Comparison of ENCODE assay signal across 8 cellular contexts in genomic region chr13:99605417-99606321, GRCh38. TPM values are rescaled to one million over a fixed set of nuclear protein-coding genes. Genes with fewer than 3 reads are reported as not detected.
DNase-seq lines count a peak whose midpoint lies in the region; ATAC-seq and TF ChIP-seq lines count a peak whose summit lies in the region.

No MANE protein-coding gene starts in this region.

- peak; percentile 22 for TF ChIP-seq CTCF in hepatocyte (IDR thresholded peaks at IDR 0.05; ENCODE audit: poor library complexity)
- peak; percentile 24 for TF ChIP-seq CTCF in retinal pigment epithelial cell (conservative IDR thresholded peaks at IDR 0.05; ENCODE audit: low read depth, low read length)

- DNase-seq in DMS53 (lab: John Stamatoyannopoulos, UW) (peak; percentile 47), HS-5 (ENCODE audit: low read depth) (peak; percentile 4), SJCRH30 (peak; percentile 54 to 69), hepatocyte (ENCODE audit: low spot score) (peak; percentile 73), retinal pigment epithelial cell (ENCODE audit: low read depth) (no peak), cerebellar nuclear complex (lab: John Stamatoyannopoulos, UW) (no peak)
- DNase-seq in activated naive CD8-positive, alpha-beta T cell treated with anti-CD3 and anti-CD28 coated beads for 36 hours: peak; percentile 47

- peak overlapping the region; percentile 77 for H3K4me2 ChIP-seq in hepatocyte

- peak overlapping the region; percentile 50 for H3K27ac Mint-ChIP-seq in activated naive CD8-positive, alpha-beta T cell treated with anti-CD3 and anti-CD28 coated beads for 36 hours

- H3K27me3 ChIP-seq in SJCRH30 (no peaks in the 10 kb centered on the region), hepatocyte (no peaks in the 10 kb centered on the region)

- H3K9me3 ChIP-seq in SJCRH30 (replicated peaks) (no peaks in the 10 kb centered on the region), hepatocyte (ENCODE audit: low read depth) (no peaks in the 10 kb centered on the region)

- H3K4me3 Mint-ChIP-seq in activated naive CD8-positive, alpha-beta T cell treated with anti-CD3 and anti-CD28 coated beads for 36 hours: peak overlapping the region; percentile 83

- H4K20me1 ChIP-seq in hepatocyte (ENCODE audit: insufficient read depth, poor library complexity, severe bottlenecking): no peaks in the 10 kb centered on the region

- H3K27ac ChIP-seq in SJCRH30 (peak overlapping the region; percentile 58), hepatocyte (peak overlapping the region; percentile 82)

- no peaks in the 10 kb centered on the region for H3K27me3 Mint-ChIP-seq in activated naive CD8-positive, alpha-beta T cell treated with anti-CD3 and anti-CD28 coated beads for 36 hours

- 36% methylated on average over 18 of the region's 18 CpGs for WGBS in hepatocyte (ENCODE audit: low lambda C conversion rate, missing lambda C conversion rate)

- ATAC-seq in GM21390 (IDR thresholded peaks at IDR 0.05; ENCODE audit: unreplicated experiment): peak; percentile 67

- no peaks in the 10 kb centered on the region for H3K79me2 ChIP-seq in hepatocyte

- H3K9me2 ChIP-seq in hepatocyte (replicated peaks; ENCODE audit: insufficient read depth): no peaks in the 10 kb centered on the region

- peak overlapping the region; percentile 54 for H2AFZ ChIP-seq in hepatocyte

- no peaks in the 10 kb centered on the region for H3K4me1 ChIP-seq in SJCRH30
- peaks cover 12% of the 10 kb centered on the region for H3K4me1 ChIP-seq in hepatocyte (ENCODE audit: insufficient read depth)

- no peaks in the 10 kb centered on the region for H3K9me3 Mint-ChIP-seq in activated naive CD8-positive, alpha-beta T cell treated with anti-CD3 and anti-CD28 coated beads for 36 hours

- peaks cover 37% of the 10 kb centered on the region for H3K4me1 Mint-ChIP-seq in activated naive CD8-positive, alpha-beta T cell treated with anti-CD3 and anti-CD28 coated beads for 36 hours

- H3K36me3 Mint-ChIP-seq in activated naive CD8-positive, alpha-beta T cell treated with anti-CD3 and anti-CD28 coated beads for 36 hours: peaks cover 7% of the 10 kb centered on the region

- peak overlapping the region; percentile 70 for H3K4me3 ChIP-seq in SJCRH30
- peak overlapping the region; percentile 33 for H3K4me3 ChIP-seq in hepatocyte
- H3K4me3 ChIP-seq in retinal pigment epithelial cell (ENCODE audit: low read length): peak overlapping the region; percentile 68

- H3K36me3 ChIP-seq in SJCRH30: no peaks in the 10 kb centered on the region
- H3K36me3 ChIP-seq in hepatocyte (replicated peaks; ENCODE audit: insufficient read depth, low read depth): no peaks in the 10 kb centered on the region

RNA-seq across cellular contexts. Expression of gene CLYBL, which starts 0.8 kb away (rescaled TPM):
- total RNA-seq in SJCRH30 (2014; rRNA removed; shearing (Covaris generic)): 0.02 and 0.46 TPM in 2 replicates
- total RNA-seq in activated naive CD8-positive, alpha-beta T cell treated with anti-CD3 and anti-CD28 coated beads for 36 hours: 1 to 10 TPM; 4.4 to 4.9 TPM
- 10.0 TPM in 2 replicates for total RNA-seq in hepatocyte
- polyA plus RNA-seq in hepatocyte: 11.4 and 12.1 TPM in 2 replicates

Comparison
In these comparisons a context has a peak if more than half of its experiments do, and no peak if none do; other contexts are left out.
1. DNase-seq: peak in DMS53 (single experiment), HS-5 (single experiment), SJCRH30 (2 of 2), activated naive CD8-positive, alpha-beta T cell treated with anti-CD3 and anti-CD28 coated beads for 36 hours (single experiment) and hepatocyte (single experiment); none in retinal pigment epithelial cell (single experiment) and cerebellar nuclear complex (0 of 2).
2. Peak in every context shown above with its lines, with median percentiles within 50 percentile points of each other: H3K4me3 ChIP-seq.